Comparison of ENCODE assay signal across 22 cellular contexts in the genomic region with DNA sequence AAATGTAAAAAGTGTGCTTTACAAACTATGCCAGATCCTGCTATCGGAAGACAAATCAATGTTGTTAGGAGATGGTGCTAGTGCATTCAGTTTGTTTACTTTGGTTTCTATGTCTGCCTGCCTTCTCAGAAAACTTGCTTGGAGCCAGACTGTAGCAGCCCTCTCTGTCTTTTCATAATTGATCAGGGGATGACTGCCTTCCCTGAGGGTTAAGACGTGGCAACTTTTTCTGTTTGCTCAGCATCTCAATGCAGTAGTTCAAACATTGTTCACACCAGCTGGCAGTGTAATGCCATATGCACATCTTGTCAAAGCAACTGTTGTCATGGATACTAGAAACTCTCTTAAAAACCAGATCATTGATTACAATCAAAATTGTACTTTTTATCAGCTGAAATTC.
DNase-seq lines count a peak whose midpoint lies in the region; ATAC-seq and TF ChIP-seq lines count a peak whose summit lies in the region.
"Had no signal": no experiment of that assay in that cellular context is flagged by ENCODE, and none has a peak within 500 bp of the region (broad histone marks: within the 10 kb centered on the region; RNA-seq: fewer than 3 reads in every experiment).

No MANE protein-coding gene starts in this region.

- peak; percentile 22 for DNase-seq in NCI-H1436 (lab: John Stamatoyannopoulos, UW)
- DNase-seq in NCI-H1436 treated with DMSO at 0.1 percent for 48 hours (lab: John Stamatoyannopoulos, UW): no peak
- DNase-seq in NCI-H524 treated with DMSO at 0.1 percent for 48 hours (lab: John Stamatoyannopoulos, UW): peak; percentile 28
- DNase-seq in fibroblast of the conjunctiva (ENCODE audit: low read depth): peak; percentile 4
- DNase-seq in type B pancreatic cell (ENCODE audit: extremely low spot score, unreplicated experiment): no peak
- DNase-seq in ACHN: no peak
- DNase-seq in hepatocyte (ENCODE audit: low spot score): no peak
- DNase-seq: activated CD4-positive, alpha-beta memory T cell treated with anti-CD3 and anti-CD28 coated beads for 36 hours; activated effector memory CD4-positive, alpha-beta T cell treated with Interleukin-2 at 50 U/mL for 16 hours; aorta; CD4-positive, CD25-positive, alpha-beta regulatory T cell; cortex of kidney; GDM1; hippocampal formation; left ventricle myocardium superior; natural killer cell; right cardiac atrium; stimulated activated CD4-positive, alpha-beta T cell treated with anti-CD3 and anti-CD28 coated beads, Interleukin-2, amount 100 ng/mL, for 24 hours; tibial artery had no signal

- no peak overlapping the region for H2AFZ ChIP-seq in hepatocyte

- no peaks in the 10 kb centered on the region for H3K79me2 ChIP-seq in hepatocyte

- peaks cover 11% of the 10 kb centered on the region for H3K4me1 ChIP-seq in hepatocyte (ENCODE audit: insufficient read depth)

- 64% methylated on average over 2 of the region's 2 CpGs for WGBS in hepatocyte (ENCODE audit: low lambda C conversion rate, missing lambda C conversion rate)

- H3K36me3 ChIP-seq in hepatocyte (replicated peaks; ENCODE audit: insufficient read depth, low read depth): no peaks in the 10 kb centered on the region
- H3K36me3 ChIP-seq: tibial artery had no signal

- no peak overlapping the region for H3K4me2 ChIP-seq in hepatocyte

- H3K27ac ChIP-seq in hepatocyte: no peak overlapping the region
- H3K27ac ChIP-seq: 22Rv1, tibial artery had no signal

- peaks cover 20% of the 10 kb centered on the region for H3K4me1 Mint-ChIP-seq in type B pancreatic cell (ENCODE audit: unreplicated experiment)
- H3K4me1 Mint-ChIP-seq: CD4-positive, CD25-positive, alpha-beta regulatory T cell; natural killer cell had no signal

- no peaks in the 10 kb centered on the region for H3K27me3 ChIP-seq in hepatocyte
- H3K27me3 ChIP-seq: tibial artery had no signal

- no peaks in the 10 kb centered on the region for H3K36me3 Mint-ChIP-seq in type B pancreatic cell
- H3K36me3 Mint-ChIP-seq: activated CD4-positive, alpha-beta memory T cell treated with anti-CD3 and anti-CD28 coated beads for 36 hours; CD4-positive, CD25-positive, alpha-beta regulatory T cell; natural killer cell had no signal

- peak overlapping the region; percentile 48 for H3K27ac Mint-ChIP-seq in type B pancreatic cell
- H3K27ac Mint-ChIP-seq: activated CD4-positive, alpha-beta memory T cell treated with anti-CD3 and anti-CD28 coated beads for 36 hours; CD4-positive, CD25-positive, alpha-beta regulatory T cell; natural killer cell had no signal

- peaks cover under 1% of the 10 kb centered on the region for H3K27me3 Mint-ChIP-seq in type B pancreatic cell
- H3K27me3 Mint-ChIP-seq: CD4-positive, CD25-positive, alpha-beta regulatory T cell had no signal

- H4K20me1 ChIP-seq in hepatocyte (ENCODE audit: insufficient read depth, poor library complexity, severe bottlenecking): no peaks in the 10 kb centered on the region

- no peaks in the 10 kb centered on the region for H3K9me3 ChIP-seq in hepatocyte (ENCODE audit: low read depth)
- H3K9me3 ChIP-seq: tibial artery had no signal

- TF ChIP-seq CTCF in type B pancreatic cell (conservative IDR thresholded peaks at IDR 0.05) (no peak), hepatocyte (IDR thresholded peaks at IDR 0.05; ENCODE audit: poor library complexity) (no peak)

- H3K4me3 Mint-ChIP-seq in type B pancreatic cell: peak overlapping the region; percentile 18
- H3K4me3 Mint-ChIP-seq: activated CD4-positive, alpha-beta memory T cell treated with anti-CD3 and anti-CD28 coated beads for 36 hours; CD4-positive, CD25-positive, alpha-beta regulatory T cell; natural killer cell had no signal

- no peaks in the 10 kb centered on the region for H3K9me3 Mint-ChIP-seq in type B pancreatic cell
- H3K9me3 Mint-ChIP-seq: activated CD4-positive, alpha-beta memory T cell treated with anti-CD3 and anti-CD28 coated beads for 36 hours; CD4-positive, CD25-positive, alpha-beta regulatory T cell had no signal

- H3K4me3 ChIP-seq in hepatocyte: no peak overlapping the region
- H3K4me3 ChIP-seq: tibial artery had no signal

- in situ Hi-C loops in ACHN (cut with HindIII; ENCODE audit: low pct_ligation_motif_present, low pct_unique_long_range_greater_than_20kb, low sequenced_read_pairs): no loop called here

- H3K9me2 ChIP-seq in hepatocyte (replicated peaks; ENCODE audit: insufficient read depth): no peaks in the 10 kb centered on the region

- no peak for ATAC-seq in HG03045 (IDR thresholded peaks at IDR 0.05; ENCODE audit: unreplicated experiment)
- ATAC-seq: esophagus mucosa, left ventricle myocardium superior, natural killer cell, right cardiac atrium had no signal

Comparison
In these comparisons a context has a peak if more than half of its experiments do, and no peak if none do; other contexts are left out.
1. DNase-seq: peak in NCI-H1436 (single experiment), NCI-H524 treated with DMSO at 0.1 percent for 48 hours (single experiment) and fibroblast of the conjunctiva (single experiment); none in NCI-H1436 treated with DMSO at 0.1 percent for 48 hours (single experiment), type B pancreatic cell (single experiment), ACHN (single experiment) and hepatocyte (single experiment).